3 cellular contexts compared by ENCODE assay signal in the genomic region with DNA sequence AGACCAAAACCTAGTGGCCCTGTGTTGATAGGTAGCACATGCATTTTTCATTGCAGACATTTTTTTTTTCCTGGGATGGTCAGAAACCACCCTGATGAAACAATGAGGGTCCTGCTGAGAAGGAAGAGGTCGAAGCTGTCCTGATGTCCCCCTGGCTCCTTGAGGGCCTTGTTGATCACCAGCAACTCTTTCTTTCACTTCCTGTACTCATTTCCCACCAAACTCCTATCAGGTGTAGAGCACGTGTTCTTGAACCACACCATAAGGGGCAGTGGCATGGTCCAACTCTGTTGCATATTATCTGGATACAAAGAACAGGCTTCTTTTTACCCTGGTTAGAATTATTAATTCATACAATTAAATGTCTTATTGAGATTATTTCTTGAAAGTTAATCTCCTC.
"Had no signal": no experiment of that assay in that cellular context is flagged by ENCODE, and none has a peak within 500 bp of the region (broad histone marks: within the 10 kb centered on the region; RNA-seq: fewer than 3 reads in every experiment).

No MANE protein-coding gene starts in this region.

- DNase-seq: GDM1, GF-D8 had no signal

- H3K4me3 ChIP-seq: GM12878 had no signal
